ENCODE assay signal across 1 cellular context in the genomic region with DNA sequence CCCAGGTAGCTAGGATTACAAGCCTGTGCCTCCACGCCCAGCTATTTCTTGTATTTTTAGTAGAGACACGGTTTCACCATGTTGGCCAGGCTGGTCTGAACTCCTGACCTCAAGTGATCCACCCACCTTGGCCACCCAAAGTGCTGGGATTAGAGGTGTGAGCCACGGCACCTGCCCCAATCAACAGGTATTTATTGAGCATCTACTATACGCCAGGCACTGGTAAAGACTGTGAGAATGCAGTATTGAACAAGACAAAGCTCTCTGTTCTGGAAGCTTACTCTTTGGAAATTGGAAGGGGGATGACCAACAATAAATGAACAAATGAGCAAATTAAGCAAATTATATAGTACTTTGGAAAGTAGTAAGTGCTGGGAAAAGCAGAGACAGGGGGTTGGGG.
TF ChIP-seq lines count a peak whose summit lies in the region.

No MANE protein-coding gene starts in this region.

TF ChIP-seq in K562, 482 proteins besides CTCF, POLR2A, EP300 and RAD21:
- TF ChIP-seq SETDB1 (IDR thresholded peaks at IDR 0.05; ENCODE audit: low read length) (no peak), ZNF316 (IDR thresholded peaks at IDR 0.05) (0 out of 2 replicates have a peak, but pooled peaks have one; percentile 16), BCOR (IDR thresholded peaks at IDR 0.05) (0 out of 2 replicates have a peak, but pooled peaks have one; percentile 29)
- TF ChIP-seq, protein P1, sequence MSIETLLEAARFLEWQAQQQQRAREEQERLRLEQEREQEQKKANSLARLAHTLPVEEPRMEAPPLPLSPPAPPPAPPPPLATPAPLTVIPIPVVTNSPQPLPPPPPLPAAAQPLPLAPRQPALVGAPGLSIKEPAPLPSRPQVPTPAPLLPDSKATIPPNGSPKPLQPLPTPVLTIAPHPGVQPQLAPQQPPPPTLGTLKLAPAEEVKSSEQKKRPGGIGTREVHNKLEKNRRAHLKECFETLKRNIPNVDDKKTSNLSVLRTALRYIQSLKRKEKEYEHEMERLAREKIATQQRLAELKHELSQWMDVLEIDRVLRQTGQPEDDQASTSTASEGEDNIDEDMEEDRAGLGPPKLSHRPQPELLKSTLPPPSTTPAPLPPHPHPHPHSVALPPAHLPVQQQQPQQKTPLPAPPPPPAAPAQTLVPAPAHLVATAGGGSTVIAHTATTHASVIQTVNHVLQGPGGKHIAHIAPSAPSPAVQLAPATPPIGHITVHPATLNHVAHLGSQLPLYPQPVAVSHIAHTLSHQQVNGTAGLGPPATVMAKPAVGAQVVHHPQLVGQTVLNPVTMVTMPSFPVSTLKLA (conservative IDR thresholded peaks at IDR 0.05) = no peak
